22 cellular contexts compared by ENCODE assay signal in genomic region chr11:62273789-62274275, GRCh38. TPM values are rescaled to one million over a fixed set of nuclear protein-coding genes. Genes with fewer than 3 reads are reported as not detected.
"Had no signal": no experiment of that assay in that cellular context is flagged by ENCODE, and none has a peak within 500 bp of the region (broad histone marks: within the 10 kb centered on the region; RNA-seq: fewer than 3 reads in every experiment).

No MANE protein-coding gene starts in this region.

- H3K4me3 ChIP-seq: gastroesophageal sphincter, stomach, thoracic aorta had no signal

- H3K9me3 ChIP-seq: gastroesophageal sphincter, stomach, thoracic aorta had no signal

- DNase-seq: activated CD4-positive, alpha-beta memory T cell treated with anti-CD3 and anti-CD28 coated beads, Interleukin-2, amount 10 ng/mL, durations not matched to agents 7 days and 5 days; activated CD4-positive, alpha-beta T cell treated with anti-CD3 and anti-CD28 coated beads for 36 hours; activated gamma-delta T cell treated with Interleukin-2 at 50 U/mL for 16 hours; activated naive CD8-positive, alpha-beta T cell treated with anti-CD3 and anti-CD28 coated beads, Interleukin-2, amount 10 ng/mL, durations not matched to agents 7 days and 5 days; activated T-cell treated with anti-CD3 and anti-CD28 coated beads, Interleukin-2, amount 50 U/mL, for 48 hours; anterior cingulate cortex; cerebellar nuclear complex; effector memory CD8-positive, alpha-beta T cell; nephron progenitor cell; stimulated activated CD4-positive, alpha-beta T cell treated with anti-CD3 and anti-CD28 coated beads, Interleukin-4, amount 100 ng/mL, for 1 hour; stimulated activated CD8-positive, alpha-beta memory T cell treated with anti-CD3 and anti-CD28 coated beads, Interleukin-4, amount 100 ng/mL, for 48 hours; stomach had no signal

- H3K36me3 ChIP-seq: gastroesophageal sphincter, stomach, thoracic aorta had no signal

- H3K4me1 ChIP-seq: gastroesophageal sphincter, stomach had no signal

- H3K27ac ChIP-seq: gastroesophageal sphincter, stomach, thoracic aorta, VCaP had no signal

RNA-seq across cellular contexts. Expression of gene SCGB2A2, which starts 3.9 kb away (rescaled TPM):
- total RNA-seq: activated CD4-positive, alpha-beta memory T cell treated with anti-CD3 and anti-CD28 coated beads, Interleukin-2, amount 10 ng/mL, durations not matched to agents 7 days and 5 days; activated CD4-positive, alpha-beta T cell treated with anti-CD3 and anti-CD28 coated beads for 36 hours; activated naive CD8-positive, alpha-beta T cell treated with anti-CD3 and anti-CD28 coated beads, Interleukin-2, amount 10 ng/mL, durations not matched to agents 7 days and 5 days; epithelial cell of proximal tubule; kidney epithelial cell; liver; mesenteric fat pad; osteoblast; pulmonary artery endothelial cell; stomach; ureter had no signal
- polyA plus RNA-seq: liver had no signal

RNA-seq across cellular contexts. Expression of gene SCGB1D4, which starts 25.0 kb away (rescaled TPM):
- total RNA-seq: activated CD4-positive, alpha-beta memory T cell treated with anti-CD3 and anti-CD28 coated beads, Interleukin-2, amount 10 ng/mL, durations not matched to agents 7 days and 5 days; activated CD4-positive, alpha-beta T cell treated with anti-CD3 and anti-CD28 coated beads for 36 hours; activated naive CD8-positive, alpha-beta T cell treated with anti-CD3 and anti-CD28 coated beads, Interleukin-2, amount 10 ng/mL, durations not matched to agents 7 days and 5 days; epithelial cell of proximal tubule; gastroesophageal sphincter; kidney epithelial cell; liver; mesenteric fat pad; osteoblast; pulmonary artery endothelial cell; stomach; thoracic aorta; ureter had no signal
- polyA plus RNA-seq: liver, stomach had no signal

RNA-seq across cellular contexts. Expression of gene SCGB1D2, which starts 31.8 kb away (rescaled TPM):
- total RNA-seq: activated CD4-positive, alpha-beta memory T cell treated with anti-CD3 and anti-CD28 coated beads, Interleukin-2, amount 10 ng/mL, durations not matched to agents 7 days and 5 days; activated CD4-positive, alpha-beta T cell treated with anti-CD3 and anti-CD28 coated beads for 36 hours; activated naive CD8-positive, alpha-beta T cell treated with anti-CD3 and anti-CD28 coated beads, Interleukin-2, amount 10 ng/mL, durations not matched to agents 7 days and 5 days; epithelial cell of proximal tubule; kidney epithelial cell; liver; mesenteric fat pad; osteoblast; pulmonary artery endothelial cell; stomach; thoracic aorta; ureter had no signal
- polyA plus RNA-seq: liver, stomach had no signal
